ENCODE assay signal across 13 cellular contexts in the genomic region with DNA sequence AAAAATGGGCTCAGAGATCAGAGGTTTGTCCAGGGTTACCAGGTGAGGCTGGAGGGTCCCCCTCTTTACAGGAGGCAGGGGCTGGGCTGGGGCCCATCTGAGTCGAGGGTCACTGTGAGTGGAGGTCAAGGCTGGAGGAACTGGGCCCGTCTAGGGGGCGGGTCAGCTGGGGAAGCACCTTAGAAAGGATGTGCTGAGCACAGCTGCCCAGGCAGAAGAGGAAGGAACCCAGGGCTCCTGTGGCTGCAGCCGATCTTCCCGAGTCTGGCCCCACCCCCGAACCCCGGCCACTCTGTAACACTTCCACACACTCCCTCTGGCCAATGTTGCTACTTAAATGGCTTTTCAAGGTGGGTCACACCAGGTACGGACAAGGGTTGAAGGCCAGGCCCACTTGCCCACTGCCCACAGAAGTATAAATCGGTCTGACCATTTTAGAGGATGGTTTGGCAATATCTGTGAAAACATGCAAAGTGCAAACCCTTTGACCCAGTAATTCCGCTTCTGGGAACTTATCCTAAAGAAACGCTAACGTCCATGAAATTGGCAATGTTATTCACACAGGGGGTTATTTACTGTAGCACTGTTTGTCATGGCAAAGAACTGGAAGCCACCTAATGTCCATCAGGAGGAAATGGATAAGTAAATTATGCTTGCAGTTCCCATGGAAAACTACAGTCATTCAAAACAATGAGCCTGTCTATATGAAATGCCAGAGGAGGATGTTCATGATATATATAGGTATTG. TPM values are rescaled to one million over a fixed set of nuclear protein-coding genes. Genes with fewer than 3 reads are reported as not detected.
DNase-seq lines count a peak whose midpoint lies in the region; ATAC-seq and TF ChIP-seq lines count a peak whose summit lies in the region.
"Had no signal": no experiment of that assay in that cellular context is flagged by ENCODE, and none has a peak within 500 bp of the region (broad histone marks: within the 10 kb centered on the region; RNA-seq: fewer than 3 reads in every experiment).

No MANE protein-coding gene starts in this region.

- H2AK5ac ChIP-seq in mesenchymal stem cell (ENCODE audit: low read length, severe bottlenecking) = no peak overlapping the region

- peaks cover 26% of the 10 kb centered on the region for H3K4me1 Mint-ChIP-seq in CD14-positive monocyte

- no peaks in the 10 kb centered on the region for H3K36me3 ChIP-seq in mesenchymal stem cell (ENCODE audit: control insufficient read depth in 1 of 2, insufficient read depth in 2 of 2, low read depth in 1 of 2, low read length in 2 of 2)
- H3K36me3 ChIP-seq: ovary had no signal

- H3K27ac ChIP-seq in mesenchymal stem cell (ENCODE audit: low read length, poor library complexity, severe bottlenecking) = no peak overlapping the region
- H3K27ac ChIP-seq: ovary had no signal

- no peak overlapping the region for H3K14ac ChIP-seq in mesenchymal stem cell (ENCODE audit: low read length in 2 of 2)

- H3K9ac ChIP-seq in mesenchymal stem cell (ENCODE audit: low read length) = no peak overlapping the region

- peak overlapping the region; percentile 91 for H4K8ac ChIP-seq in mesenchymal stem cell (ENCODE audit: low read length)

- peak overlapping the region in 1 of 2 donors; percentile 59 for H3K4me3 Mint-ChIP-seq in CD14-positive monocyte
- H3K4me3 Mint-ChIP-seq: brain had no signal

- no peaks in the 10 kb centered on the region for H3K9me3 ChIP-seq in mesenchymal stem cell (ENCODE audit: control insufficient read depth, low read length)
- H3K9me3 ChIP-seq: ovary had no signal

- H2BK12ac ChIP-seq in mesenchymal stem cell (ENCODE audit: low read length in 2 of 2) = peak overlapping the region; percentile 42 to 73

- H2BK5ac ChIP-seq in mesenchymal stem cell (ENCODE audit: low read depth, low read length, poor library complexity, severe bottlenecking) = no peak overlapping the region

- no peaks in the 10 kb centered on the region for H3K27me3 ChIP-seq in mesenchymal stem cell (ENCODE audit: control insufficient read depth in 1 of 2, insufficient read depth in 1 of 2, low read length in 2 of 2)
- H3K27me3 ChIP-seq: ovary had no signal

- peak overlapping the region; percentile 23 for H2BK15ac ChIP-seq in mesenchymal stem cell (ENCODE audit: low read depth, poor library complexity, severe bottlenecking)

- ATAC-seq in GM21390 (IDR thresholded peaks at IDR 0.05; ENCODE audit: unreplicated experiment) (no peak), HG02763 (IDR thresholded peaks at IDR 0.05; ENCODE audit: unreplicated experiment) (no peak), GM18498 (IDR thresholded peaks at IDR 0.05; ENCODE audit: unreplicated experiment) (no peak)

- H3K4me2 ChIP-seq in mesenchymal stem cell (ENCODE audit: low read length, poor library complexity, severe bottlenecking) = no peak overlapping the region

- no peak overlapping the region for H3K4me3 ChIP-seq in mesenchymal stem cell (ENCODE audit: insufficient read depth in 1 of 2, low read depth in 1 of 2, low read length in 2 of 2)
- H3K4me3 ChIP-seq: ovary had no signal

- peak overlapping the region; percentile 18 for H2AFZ ChIP-seq in mesenchymal stem cell (ENCODE audit: low read depth, low read length)

- H3K27ac Mint-ChIP-seq in CD14-positive monocyte = peak overlapping the region in 4 of 7 donors; percentile 25 to 71 (median 56)
- H3K27ac Mint-ChIP-seq: brain had no signal

- DNase-seq in CD14-positive monocyte (ENCODE audit: low spot score) (peak; percentile 52), MV-4-11 (lab: John Stamatoyannopoulos, UW) (peak; percentile 30), dermis microvascular lymphatic vessel endothelial cell (ENCODE audit: low read depth in 2 of 2) (peak; percentile 97 to 99), mesenchymal stem cell (no peak), NCI-H2029 (lab: John Stamatoyannopoulos, UW) (no peak)
- DNase-seq: activated T-cell treated with anti-CD3 and anti-CD28 coated beads, Interleukin-2, amount 50 U/mL, for 1 hour; NCI-H187 treated with DMSO at 0.1 percent for 48 hours; ovary; stimulated activated CD4-positive, alpha-beta T cell treated with anti-CD3 and anti-CD28 coated beads, Interleukin-4, amount 100 ng/mL, for 24 hours had no signal

- H3K4me1 ChIP-seq in mesenchymal stem cell (ENCODE audit: control insufficient read depth, insufficient read depth, low read depth, low read length) = peaks cover 12% of the 10 kb centered on the region

- peaks cover 3 to 12% (median 5%) of the 10 kb centered on the region in 3 donors for H3K27me3 Mint-ChIP-seq in CD14-positive monocyte (ENCODE audit: low read depth in 3 of 3)

- intact Hi-C loops in CD14-positive monocyte (cut with micrococcal nuclease) = no loop called here

- peak overlapping the region; percentile 72 for H4K91ac ChIP-seq in mesenchymal stem cell (ENCODE audit: low read length)

- H3K4ac ChIP-seq in mesenchymal stem cell (ENCODE audit: low read depth in 1 of 2, low read length in 2 of 2) = peak overlapping the region in 1 of 2 experiments; percentile 41

- H3K36me3 Mint-ChIP-seq in CD14-positive monocyte = peaks cover 0 to 4% of the 10 kb centered on the region in 2 donors
- H3K36me3 Mint-ChIP-seq: brain had no signal

- WGBS in mesenchymal stem cell = 77% methylated on average over 12 of the region's 12 CpGs

- peak overlapping the region in 1 of 2 experiments; percentile 29 for H3K18ac ChIP-seq in mesenchymal stem cell (ENCODE audit: low read depth in 1 of 2, low read length in 2 of 2)

- peaks cover 2 to 7% (median 4%) of the 10 kb centered on the region in 7 donors for H3K9me3 Mint-ChIP-seq in CD14-positive monocyte

- TF ChIP-seq CTCF in CD14-positive monocyte (IDR thresholded peaks at IDR 0.05) = no peak

- no peaks in the 10 kb centered on the region for H3K79me1 ChIP-seq in mesenchymal stem cell (replicated peaks; ENCODE audit: low read length, poor library complexity, severe bottlenecking)

- H3K23ac ChIP-seq in mesenchymal stem cell (ENCODE audit: low read length in 2 of 2) = no peak overlapping the region

- no peak overlapping the region for H2BK120ac ChIP-seq in mesenchymal stem cell (ENCODE audit: low read depth, low read length)

RNA-seq across cellular contexts. Expression of gene EEIG1, which starts 30.5 kb away (rescaled TPM):
- polyA plus RNA-seq in CD14-positive monocyte = 1 to 10 TPM in 1 of 2 donors, under 1 TPM in 1; 0.86 to 2.3 TPM
- 15.0 and 60.1 TPM in 2 replicates for total RNA-seq in dermis microvascular lymphatic vessel endothelial cell
- 44.3 TPM for polyA plus RNA-seq in mesenchymal stem cell (2013, experiment 1 of 2)
- polyA plus RNA-seq in mesenchymal stem cell (2013, experiment 2 of 2) = 42.9 TPM

RNA-seq across cellular contexts. Expression of gene NAIF1, which starts 55.9 kb away (rescaled TPM):
- 1 to 10 TPM; 4.6 to 5.6 TPM for polyA plus RNA-seq in CD14-positive monocyte
- total RNA-seq in dermis microvascular lymphatic vessel endothelial cell = 9.1 and 10.2 TPM in 2 replicates
- polyA plus RNA-seq in mesenchymal stem cell (2013, experiment 1 of 2) = 6.5 TPM
- polyA plus RNA-seq in mesenchymal stem cell (2013, experiment 2 of 2) = 6.1 TPM

RNA-seq across cellular contexts. Expression of gene SLC25A25, which starts 56.8 kb away (rescaled TPM):
- polyA plus RNA-seq in CD14-positive monocyte = 1 to 10 TPM; 5.1 to 6.3 TPM
- 25.8 and 45.6 TPM in 2 replicates for total RNA-seq in dermis microvascular lymphatic vessel endothelial cell
- 6.8 TPM for polyA plus RNA-seq in mesenchymal stem cell (2013, experiment 1 of 2)
- polyA plus RNA-seq in mesenchymal stem cell (2013, experiment 2 of 2) = 6.4 TPM

Comparison
In these comparisons a context has a peak if more than half of its experiments do, and no peak if none do; other contexts are left out.
1. DNase-seq: peak in CD14-positive monocyte (single experiment), MV-4-11 (single experiment) and dermis microvascular lymphatic vessel endothelial cell (2 of 2); none in mesenchymal stem cell (single experiment) and NCI-H2029 (single experiment).